Comparison of ENCODE assay signal across 9 cellular contexts in the genomic region with DNA sequence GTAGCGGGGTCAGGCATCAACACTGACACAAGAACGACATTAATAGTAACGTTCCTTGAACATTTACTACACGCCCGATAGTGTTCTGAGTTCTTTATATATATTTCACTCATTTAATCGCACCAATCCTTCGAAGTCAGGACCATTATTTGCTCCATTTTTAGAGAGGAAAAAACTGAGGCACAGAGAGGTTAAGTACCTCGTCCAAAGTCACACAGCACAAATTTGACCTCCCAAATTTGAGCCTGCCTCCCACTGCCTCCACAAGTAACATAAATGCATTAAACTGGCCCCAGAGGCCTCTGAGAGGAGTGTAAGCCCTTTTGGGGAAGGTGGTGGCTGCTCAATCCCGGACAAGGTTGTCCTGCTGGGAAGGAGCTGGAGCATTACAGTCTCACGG. TPM values are rescaled to one million over a fixed set of nuclear protein-coding genes. Genes with fewer than 3 reads are reported as not detected.
A peak's percentile ranks its signal among the peaks of the same experiment; 100 is the strongest.
DNase-seq lines count a peak whose midpoint lies in the region; ATAC-seq and TF ChIP-seq lines count a peak whose summit lies in the region.
"Had no signal": no experiment of that assay in that cellular context is flagged by ENCODE, and none has a peak within 500 bp of the region (broad histone marks: within the 10 kb centered on the region; RNA-seq: fewer than 3 reads in every experiment).

No MANE protein-coding gene starts in this region.

- in situ Hi-C loops in brain microvascular endothelial cell (cut with HindIII; ENCODE audit: low pct_ligation_motif_present, low sequenced_read_pairs), result no loop called here

- no peaks in the 10 kb centered on the region for H3K36me3 ChIP-seq in right atrium auricular region
- H3K36me3 ChIP-seq in brain microvascular endothelial cell (replicated peaks), result no peaks in the 10 kb centered on the region
- H3K36me3 ChIP-seq in mucosa of rectum (ENCODE audit: control insufficient read depth in 2 of 2, insufficient read depth in 2 of 2, low read length in 2 of 2), result peaks cover 0 to 4% of the 10 kb centered on the region in 2 donors
- H3K36me3 ChIP-seq in uterus, result no peaks in the 10 kb centered on the region

- no peak for ATAC-seq in Right ventricle myocardium inferior
- no peak for ATAC-seq in omental fat pad (ENCODE audit: low FRiP score)

- no peaks in the 10 kb centered on the region for H3K27me3 ChIP-seq in right atrium auricular region
- no peaks in the 10 kb centered on the region for H3K27me3 ChIP-seq in brain microvascular endothelial cell (replicated peaks)
- H3K27me3 ChIP-seq in mucosa of rectum (ENCODE audit: control insufficient read depth in 2 of 2, insufficient read depth in 2 of 2, low read length in 2 of 2), result no peaks in the 10 kb centered on the region
- H3K27me3 ChIP-seq in uterus, result no peaks in the 10 kb centered on the region

- TF ChIP-seq POLR2A in uterus (IDR thresholded peaks at IDR 0.05), result no peak

- H3K27ac ChIP-seq in right atrium auricular region, result no peak overlapping the region
- H3K27ac ChIP-seq in brain microvascular endothelial cell, result no peak overlapping the region
- peak overlapping the region; percentile 39 to 63 for H3K27ac ChIP-seq in mucosa of rectum (ENCODE audit: low read depth in 2 of 2, low read length in 2 of 2)
- no peak overlapping the region for H3K27ac ChIP-seq in uterus

- no peak for TF ChIP-seq CTCF in right atrium auricular region (IDR thresholded peaks at IDR 0.05)
- TF ChIP-seq CTCF in brain microvascular endothelial cell (IDR thresholded peaks at IDR 0.05; ENCODE audit: low read depth, low read length, missing control alignments), result no peak
- TF ChIP-seq CTCF in uterus (IDR thresholded peaks at IDR 0.05), result no peak
- TF ChIP-seq CTCF in omental fat pad (IDR thresholded peaks at IDR 0.05), result no peak

- intact Hi-C loops in Right ventricle myocardium inferior (cut with DNase I) (no loop called here), uterus (cut with DNase I; ENCODE audit: low total_unique reads) (no loop called here)

- H3K4me1 ChIP-seq in right atrium auricular region (peaks cover 0 to 39% of the 10 kb centered on the region in 2 donors), mucosa of rectum (ENCODE audit: control insufficient read depth in 2 of 2, insufficient read depth in 2 of 2, low read length in 2 of 2) (peaks cover 30 to 47% of the 10 kb centered on the region in 2 donors), uterus (peaks cover 3 to 14% of the 10 kb centered on the region in 2 donors)

- H3K9me3 ChIP-seq in right atrium auricular region, result no peaks in the 10 kb centered on the region
- H3K9me3 ChIP-seq in mucosa of rectum (ENCODE audit: control insufficient read depth in 2 of 2, low read length in 2 of 2), result no peaks in the 10 kb centered on the region
- H3K9me3 ChIP-seq in uterus, result no peaks in the 10 kb centered on the region

- H3K9ac ChIP-seq in mucosa of rectum (ENCODE audit: low read depth in 1 of 2, low read length in 2 of 2), result peak overlapping the region in 1 of 2 donors; percentile 39

- DNase-seq in right atrium auricular region (ENCODE audit: low spot score) (no peak), Right ventricle myocardium inferior (ENCODE audit: missing footprints) (no peak), brain microvascular endothelial cell (no peak), uterus (no peak), omental fat pad (ENCODE audit: low spot score) (no peak), SIG-M5 (lab: John Stamatoyannopoulos, UW) (no peak)
- DNase-seq in activated CD4-positive, CD25-positive, alpha-beta regulatory T cell treated with anti-CD3 and anti-CD28 coated beads, Interleukin-2, amount 50 U/mL, for 72 hours, result no peak
- DNase-seq: DMS 273 treated with DMSO at 0.1 percent for 48 hours had no signal

- peak overlapping the region; percentile 34 to 57 for H3K4me3 ChIP-seq in right atrium auricular region
- peak overlapping the region; percentile 52 for H3K4me3 ChIP-seq in brain microvascular endothelial cell (ENCODE audit: low read depth, low read length)
- peak overlapping the region; percentile 56 to 72 for H3K4me3 ChIP-seq in mucosa of rectum (ENCODE audit: low read length in 2 of 2)
- peak overlapping the region; percentile 19 to 36 for H3K4me3 ChIP-seq in uterus

RNA-seq across cellular contexts. Expression of a gene that starts 5.8 kb away (rescaled TPM):
- total RNA-seq in right atrium auricular region (1 to 10 TPM; 3.1 to 6.8 TPM), Right ventricle myocardium inferior (3.9 TPM), uterus (10 to 100 TPM in 3 of 4 donors, 1 to 10 TPM in 1; 1.5 to 25.6 (median 13.6) TPM), omental fat pad (10 to 100 TPM in 1 of 4 donors, 1 to 10 TPM in 3; 7.1 to 25.1 (median 8.2) TPM)

RNA-seq across cellular contexts. Expression of a gene that starts 12.1 kb away (rescaled TPM):
- total RNA-seq in right atrium auricular region (100 to 1,000 TPM; 128 to 134 TPM), Right ventricle myocardium inferior (72.3 TPM), uterus (100 to 1,000 TPM in 3 of 4 donors, 10 to 100 TPM in 1; 83.2 to 210 (median 170) TPM), omental fat pad (100 to 1,000 TPM; 129 to 164 (median 144) TPM)

RNA-seq across cellular contexts. Expression of a gene that starts 20.7 kb away (rescaled TPM):
- total RNA-seq in right atrium auricular region (not detected), Right ventricle myocardium inferior (not detected), uterus (not detected), omental fat pad (not detected)

RNA-seq across cellular contexts. Expression of a gene that starts 36.9 kb away (rescaled TPM):
- total RNA-seq in right atrium auricular region (not detected), Right ventricle myocardium inferior (not detected), uterus (not detected), omental fat pad (not detected)

RNA-seq across cellular contexts. Expression of a gene that starts 45.8 kb away (rescaled TPM):
- total RNA-seq in right atrium auricular region, result under 1 TPM in 1 of 2 donors, not detected in 1; 0.43 TPM
- total RNA-seq in Right ventricle myocardium inferior, result not detected
- total RNA-seq in uterus, result 1 to 10 TPM in 1 of 4 donors, not detected in 3; 7.6 TPM
- 1 to 10 TPM in 1 of 4 donors, under 1 TPM in 3; 0.38 to 3.0 (median 0.63) TPM for total RNA-seq in omental fat pad

Comparison
In these comparisons a context has a peak if more than half of its experiments do, and no peak if none do; other contexts are left out.
1. H3K27ac ChIP-seq: peak in mucosa of rectum (2 of 2); none in right atrium auricular region (0 of 2), brain microvascular endothelial cell (single experiment) and uterus (0 of 2).
2. Peak in every context shown above with its lines, with median percentiles within 50 percentile points of each other: H3K4me3 ChIP-seq.